Comparison of ENCODE assay signal across 18 cellular contexts in genomic region chr2:177585234-177585863, GRCh38.
DNase-seq lines count a peak whose midpoint lies in the region; ATAC-seq, FAIRE-seq and TF ChIP-seq lines count a peak whose summit lies in the region.
"Had no signal": no experiment of that assay in that cellular context is flagged by ENCODE, and none has a peak within 500 bp of the region (broad histone marks: within the 10 kb centered on the region; RNA-seq: fewer than 3 reads in every experiment).

No MANE protein-coding gene starts in this region.

- TF ChIP-seq CTCF in psoas muscle (IDR thresholded peaks at IDR 0.05): no peak
- TF ChIP-seq CTCF in D721Med (IDR thresholded peaks at IDR 0.05; ENCODE audit: insufficient read depth, missing control alignments): no peak
- TF ChIP-seq CTCF in GM10248 (IDR thresholded peaks at IDR 0.05; ENCODE audit: control extremely low read depth, extremely low read depth, low read depth, missing control alignments): no peak

- in situ Hi-C loops in GM23248 (cut with MboI): no loop called here

- H3K36me3 ChIP-seq in Karpas-422 (ENCODE audit: insufficient read depth, low read length) (no peaks in the 10 kb centered on the region), psoas muscle (ENCODE audit: insufficient read depth in 1 of 2, low read depth in 1 of 2) (no peaks in the 10 kb centered on the region), GM23248 (ENCODE audit: low read depth) (no peaks in the 10 kb centered on the region)
- H3K36me3 ChIP-seq: esophagus squamous epithelium had no signal

- ATAC-seq in left cardiac atrium (peak; percentile 56 to 84), psoas muscle (peak; percentile 36 to 65 (median 45)), HG03520 (IDR thresholded peaks at IDR 0.05; ENCODE audit: unreplicated experiment) (no peak)
- ATAC-seq: CD8-positive, alpha-beta T cell had no signal

- H3K27me3 ChIP-seq in Karpas-422 (ENCODE audit: low read length) (no peaks in the 10 kb centered on the region), psoas muscle (ENCODE audit: insufficient read depth in 3 of 3, low read length in 2 of 3) (no peaks in the 10 kb centered on the region), GM23248 (replicated peaks; ENCODE audit: insufficient read depth) (no peaks in the 10 kb centered on the region)
- H3K27me3 ChIP-seq: esophagus squamous epithelium had no signal

- H3K4me2 ChIP-seq in Karpas-422 (ENCODE audit: low read depth, low read length, poor library complexity, severe bottlenecking) (no peak overlapping the region), GM23248 (ENCODE audit: unreplicated experiment) (no peak overlapping the region)

- no peak for FAIRE-seq in D721Med (lab: Jason Lieb, UNC)
- FAIRE-seq: astrocyte had no signal

- H2AFZ ChIP-seq in Karpas-422 (ENCODE audit: low read length) (no peak overlapping the region; the same call in 1 of the 2 replicates), GM23248 (no peak overlapping the region)

- H3K4me3 ChIP-seq in Karpas-422 (ENCODE audit: low read length) (no peak overlapping the region), psoas muscle (no peak overlapping the region), GM23248 (no peak overlapping the region)

- POLR2A ChIA-PET in GM10248 (lab: Yijun Ruan, JAX): no interaction called here

- intact Hi-C loops in left cardiac atrium (cut with DNase I): no loop called here
- intact Hi-C loops in psoas muscle (cut with DNase I): no loop called here

- H3K79me2 ChIP-seq in Karpas-422 (ENCODE audit: low read length) (no peaks in the 10 kb centered on the region), GM23248 (ENCODE audit: insufficient read depth) (no peaks in the 10 kb centered on the region)

- H3K27ac ChIP-seq in Karpas-422 (ENCODE audit: low read length): no peak overlapping the region
- H3K27ac ChIP-seq in psoas muscle: no peak overlapping the region
- no peak overlapping the region for H3K27ac ChIP-seq in GM23248
- H3K27ac ChIP-seq: esophagus squamous epithelium had no signal

- no peaks in the 10 kb centered on the region for H3K9me2 ChIP-seq in Karpas-422 (replicated peaks; ENCODE audit: insufficient read depth, low read length)
- H3K9me2 ChIP-seq in GM23248 (ENCODE audit: insufficient read depth): no peaks in the 10 kb centered on the region

- H3K9me3 ChIP-seq in Karpas-422 (ENCODE audit: low read length): no peaks in the 10 kb centered on the region
- H3K9me3 ChIP-seq in psoas muscle: no peaks in the 10 kb centered on the region
- H3K9me3 ChIP-seq in GM23248 (ENCODE audit: low read depth): no peaks in the 10 kb centered on the region
- H3K9me3 ChIP-seq: esophagus squamous epithelium had no signal

- no peaks in the 10 kb centered on the region for H3K4me1 ChIP-seq in Karpas-422 (ENCODE audit: low read length)
- H3K4me1 ChIP-seq in psoas muscle: no peaks in the 10 kb centered on the region
- no peaks in the 10 kb centered on the region for H3K4me1 ChIP-seq in GM23248 (ENCODE audit: insufficient read depth)
- H3K4me1 ChIP-seq: esophagus squamous epithelium had no signal

- H4K20me1 ChIP-seq in Karpas-422 (ENCODE audit: insufficient read depth, low read depth, low read length) (no peaks in the 10 kb centered on the region), GM23248 (ENCODE audit: insufficient read depth) (no peaks in the 10 kb centered on the region)

- DNase-seq in Karpas-422 (peak; percentile 2), NCI-H524 treated with DMSO at 0.1 percent for 48 hours (lab: John Stamatoyannopoulos, UW) (peak; percentile 37), left cardiac atrium (peak; percentile 33), psoas muscle (no peak), GM23248 (no peak), D721Med (ENCODE audit: insufficient read length, low spot score) (no peak), GM10248 (ENCODE audit: extremely low spot score) (no peak)
- DNase-seq: activated CD4-positive, alpha-beta memory T cell treated with anti-CD3 and anti-CD28 coated beads for 36 hours; activated naive CD4-positive, alpha-beta T cell treated with anti-CD3 and anti-CD28 coated beads, Interleukin-2, amount 50 U/mL, for 16 hours; activated T-cell treated with anti-CD3 and anti-CD28 coated beads, Interleukin-2, amount 50 U/mL, for 24 hours; CD8-positive, alpha-beta T cell; DND-41; esophagus squamous epithelium; immature natural killer cell; NCI-H187 treated with DMSO at 0.1 percent for 48 hours; stimulated activated CD4-positive, alpha-beta T cell treated with anti-CD3 and anti-CD28 coated beads, Interleukin-2, amount 100 ng/mL, for 24 hours had no signal

- 26 to 40% (median 29%) methylated on average over 5 of the region's 5 CpGs for WGBS in psoas muscle, 3 donors
- WGBS in GM23248 (ENCODE audit: low coverage in 1 of 2, low lambda C conversion rate in 2 of 2, missing lambda C conversion rate in 2 of 2), 2 experiments: 56 to 68% methylated on average over 5 of the region's 5 CpGs

- CTCF ChIA-PET in GM10248 (lab: Yijun Ruan, JAX): interaction anchor here (0.9 to 2.5 kb wide), 4 partner anchors 11 to 20 kb away, joined by 3 to 8 read pairs (median 4); no protein-coding TSS in a partner anchor

- no peaks in the 10 kb centered on the region for H3F3A ChIP-seq in GM23248 (ENCODE audit: insufficient read depth)

- H3K9ac ChIP-seq in Karpas-422 (ENCODE audit: low read length): no peak overlapping the region
- no peak overlapping the region for H3K9ac ChIP-seq in GM23248

Comparison
In these comparisons a context has a peak if more than half of its experiments do, and no peak if none do; other contexts are left out.
1. DNase-seq: peak in Karpas-422 (single experiment), NCI-H524 treated with DMSO at 0.1 percent for 48 hours (single experiment) and left cardiac atrium (single experiment); none in psoas muscle (0 of 2), GM23248 (single experiment), D721Med (single experiment) and GM10248 (single experiment).